13 cellular contexts compared by ENCODE assay signal in the genomic region with DNA sequence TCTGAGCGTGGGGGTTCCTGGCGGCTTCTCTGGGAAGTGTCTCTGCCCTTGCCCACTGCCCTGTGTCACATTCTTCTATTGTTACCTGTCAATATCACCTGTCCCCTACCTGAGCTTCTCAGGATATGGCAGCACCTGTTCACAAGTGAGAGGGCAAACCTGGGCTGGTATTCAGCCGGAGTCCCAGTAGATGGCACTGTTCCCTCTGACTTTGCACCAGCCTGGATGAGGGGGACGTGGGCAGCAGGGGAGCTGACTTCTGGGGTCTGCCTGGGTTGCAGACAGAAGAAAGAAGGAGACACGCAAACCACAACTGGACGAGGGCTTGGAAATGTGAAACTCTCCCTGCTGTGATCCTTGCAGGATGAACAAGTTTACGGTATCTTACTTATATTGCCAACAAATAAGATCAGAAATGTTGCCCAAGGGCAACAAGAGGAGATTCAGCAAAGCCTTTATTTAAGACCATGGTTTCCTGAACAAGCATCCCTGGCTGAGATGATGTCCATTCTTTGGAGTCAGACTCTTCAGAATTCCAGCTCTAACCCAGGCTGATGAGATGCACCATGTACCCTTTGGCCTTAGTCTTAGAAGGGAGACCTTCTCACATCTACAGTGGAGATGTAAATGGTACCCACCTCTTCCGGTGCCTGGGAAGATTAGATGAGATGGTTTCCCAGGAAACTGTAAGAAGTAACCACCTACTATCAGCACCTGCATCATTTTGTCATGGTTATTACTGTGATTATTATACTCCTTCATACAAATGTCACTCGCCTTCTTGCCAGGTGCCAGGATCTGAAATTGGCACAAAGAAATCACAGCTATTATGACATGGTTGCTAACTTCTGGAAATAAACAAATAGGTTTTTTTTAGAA.
DNase-seq lines count a peak whose midpoint lies in the region; ATAC-seq and TF ChIP-seq lines count a peak whose summit lies in the region.
"Had no signal": no experiment of that assay in that cellular context is flagged by ENCODE, and none has a peak within 500 bp of the region (broad histone marks: within the 10 kb centered on the region; RNA-seq: fewer than 3 reads in every experiment).

No MANE protein-coding gene starts in this region.

- intact Hi-C loops in Panc1 (cut with micrococcal nuclease; ENCODE audit: unreplicated experiment), result no loop called here

- no TSS peak for BruUV-seq in Panc1 (replicated peaks; lab: Mats Ljungman, UMichigan)

- H3K27me3 ChIP-seq in Panc1 (ENCODE audit: control insufficient read depth, insufficient read depth, low read length), result peaks cover 3% of the 10 kb centered on the region; the same call in 1 of the 2 replicates
- H3K27me3 ChIP-seq: tibial nerve had no signal

- POLR2A ChIA-PET in AG04449 (lab: Yijun Ruan, JAX) (no interaction called here), HEK293 (lab: Yijun Ruan, JAX) (no interaction called here), Panc1 (lab: Charles Lee) (interaction anchor here (0.6 kb wide), 1 partner anchor 59 kb away, joined by 16 read pairs; no protein-coding TSS in a partner anchor)

- no peak overlapping the region for H3K4me3 ChIP-seq in AG04449 (ENCODE audit: low read depth, low read length)
- no peak overlapping the region for H3K4me3 ChIP-seq in HEK293 (ENCODE audit: low read depth, low read length)
- no peak overlapping the region for H3K4me3 ChIP-seq in Panc1 (ENCODE audit: low read depth in 2 of 2, low read length in 2 of 2)
- H3K4me3 ChIP-seq: tibial nerve had no signal

- no peak overlapping the region for H3K27ac ChIP-seq in HEK293 (ENCODE audit: extremely low read depth, low read depth, low read length)
- no peak overlapping the region for H3K27ac ChIP-seq in Panc1 (ENCODE audit: low read length)
- H3K27ac ChIP-seq: epithelial cell of prostate, tibial nerve had no signal

- H3K36me3 ChIP-seq in HEK293 (ENCODE audit: control insufficient read depth in 2 of 2, insufficient read depth in 1 of 2, low read length in 2 of 2) (no peaks in the 10 kb centered on the region), Panc1 (ENCODE audit: control insufficient read depth, insufficient read depth, low read length) (no peaks in the 10 kb centered on the region)
- H3K36me3 ChIP-seq: tibial nerve had no signal

- H3K4me1 ChIP-seq in HEK293 (ENCODE audit: control insufficient read depth, insufficient read depth, low read length), result no peaks in the 10 kb centered on the region
- H3K4me1 ChIP-seq in Panc1 (ENCODE audit: control insufficient read depth, insufficient read depth, low read length), result no peaks in the 10 kb centered on the region
- H3K4me1 ChIP-seq: tibial nerve had no signal

- DNase-seq in AG04449 (ENCODE audit: low read depth, low spot score) (no peak), Panc1 (ENCODE audit: low read depth, low spot score) (no peak), iPS-NIHi11 (ENCODE audit: low spot score) (peak; percentile 70), HuH-7.5 (ENCODE audit: low spot score) (no peak), T1000 (lab: John Stamatoyannopoulos, UW) (no peak)
- DNase-seq: NCI-H345 had no signal

- TF ChIP-seq CTCF in AG04449 (IDR thresholded peaks at IDR 0.05; ENCODE audit: insufficient read depth, low read length, missing control alignments), result peak; percentile 36
- 0 out of 2 replicates have a peak, but pooled peaks have one; percentile 25 for TF ChIP-seq CTCF in HEK293 (tag by site-specific recombination; IDR thresholded peaks at IDR 0.05)
- TF ChIP-seq CTCF in Panc1 (IDR thresholded peaks at IDR 0.05), result peak; percentile 65

- CTCF ChIA-PET in AG04449 (lab: Yijun Ruan, JAX), result interaction anchor here (0.7 to 0.8 kb wide), 2 partner anchors 13 to 377 kb away, joined by 3 read pairs; no protein-coding TSS in a partner anchor
- CTCF ChIA-PET in HEK293 (lab: Yijun Ruan, JAX), result interaction anchor here (0.6 to 2.1 kb wide), 8 partner anchors 12 to 549 kb away, joined by 3 to 14 read pairs (median 4); no protein-coding TSS in a partner anchor
- CTCF ChIA-PET in Panc1 (lab: Charles Lee), result no interaction called here

- in situ Hi-C loops in Panc1 (cut with HindIII; ENCODE audit: low pct_unique_long_range_greater_than_20kb, low sequenced_read_pairs), result no loop called here

- H3K9me3 ChIP-seq in HEK293 (ENCODE audit: control insufficient read depth, insufficient read depth, low read depth, low read length), result no peaks in the 10 kb centered on the region
- H3K9me3 ChIP-seq in Panc1 (ENCODE audit: control insufficient read depth, insufficient read depth, low read depth, low read length), result no peaks in the 10 kb centered on the region

- no peak for ATAC-seq in Panc1
- no peak for ATAC-seq in GM19395 (IDR thresholded peaks at IDR 0.05; ENCODE audit: unreplicated experiment)
- no peak for ATAC-seq in GM18861 (IDR thresholded peaks at IDR 0.05; ENCODE audit: unreplicated experiment)
- ATAC-seq: HCT116, sciatic nerve had no signal

TF ChIP-seq in HEK293, 187 proteins besides CTCF, POLR2A, EP300 and RAD21:
- no peak for TF ChIP-seq ZNF416 (tag by site-specific recombination; IDR thresholded peaks at IDR 0.05)
- TF ChIP-seq REPIN1 (tag by site-specific recombination; IDR thresholded peaks at IDR 0.05; ENCODE audit: low read depth), result no peak
- no peak for TF ChIP-seq ZNF560 (tag by site-specific recombination; IDR thresholded peaks at IDR 0.05; ENCODE audit: borderline replicate concordance)
- peak; percentile 51 for TF ChIP-seq ZNF654 (tag by site-specific recombination; IDR thresholded peaks at IDR 0.05; ENCODE audit: low read depth)
- TF ChIP-seq, protein P1, sequence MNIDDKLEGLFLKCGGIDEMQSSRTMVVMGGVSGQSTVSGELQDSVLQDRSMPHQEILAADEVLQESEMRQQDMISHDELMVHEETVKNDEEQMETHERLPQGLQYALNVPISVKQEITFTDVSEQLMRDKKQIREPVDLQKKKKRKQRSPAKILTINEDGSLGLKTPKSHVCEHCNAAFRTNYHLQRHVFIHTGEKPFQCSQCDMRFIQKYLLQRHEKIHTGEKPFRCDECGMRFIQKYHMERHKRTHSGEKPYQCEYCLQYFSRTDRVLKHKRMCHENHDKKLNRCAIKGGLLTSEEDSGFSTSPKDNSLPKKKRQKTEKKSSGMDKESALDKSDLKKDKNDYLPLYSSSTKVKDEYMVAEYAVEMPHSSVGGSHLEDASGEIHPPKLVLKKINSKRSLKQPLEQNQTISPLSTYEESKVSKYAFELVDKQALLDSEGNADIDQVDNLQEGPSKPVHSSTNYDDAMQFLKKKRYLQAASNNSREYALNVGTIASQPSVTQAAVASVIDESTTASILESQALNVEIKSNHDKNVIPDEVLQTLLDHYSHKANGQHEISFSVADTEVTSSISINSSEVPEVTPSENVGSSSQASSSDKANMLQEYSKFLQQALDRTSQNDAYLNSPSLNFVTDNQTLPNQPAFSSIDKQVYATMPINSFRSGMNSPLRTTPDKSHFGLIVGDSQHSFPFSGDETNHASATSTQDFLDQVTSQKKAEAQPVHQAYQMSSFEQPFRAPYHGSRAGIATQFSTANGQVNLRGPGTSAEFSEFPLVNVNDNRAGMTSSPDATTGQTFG (tag by site-specific recombination; IDR thresholded peaks at IDR 0.05; ENCODE audit: borderline replicate concordance), result no peak
- no peak for TF ChIP-seq BCL11B (tag by site-specific recombination; IDR thresholded peaks at IDR 0.05; ENCODE audit: low read depth)
- TF ChIP-seq ZNF747 (tag by site-specific recombination; IDR thresholded peaks at IDR 0.05), result no peak
